ENCODE assay signal across 21 cellular contexts in the genomic region with DNA sequence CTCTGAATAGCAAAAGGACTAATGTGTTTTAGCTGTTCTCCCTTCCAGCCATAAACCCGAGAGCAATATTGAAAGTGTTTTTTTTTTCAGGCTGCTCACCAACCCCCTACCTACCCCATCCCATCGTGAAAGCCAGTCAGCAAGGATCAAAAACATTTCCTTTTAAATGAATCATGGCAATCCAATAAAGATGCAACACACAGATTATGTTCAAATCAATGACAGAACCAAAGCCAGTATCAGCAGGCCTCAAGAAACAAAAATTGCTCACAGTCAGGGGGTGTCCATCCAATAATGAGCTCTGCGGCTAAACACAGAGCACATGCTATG.
"Had no signal": no experiment of that assay in that cellular context is flagged by ENCODE, and none has a peak within 500 bp of the region (broad histone marks: within the 10 kb centered on the region; RNA-seq: fewer than 3 reads in every experiment).

No MANE protein-coding gene starts in this region.

- H3K36me3 Mint-ChIP-seq: memory B cell, naive B cell had no signal

- ATAC-seq: left lobe of liver; mucosa of descending colon; pancreas; right lobe of liver; stimulated activated naive CD8-positive, alpha-beta T cell treated with anti-CD3 and anti-CD28 coated beads, Interleukin-15, amount 100 ng/mL, for 72 hours; upper lobe of right lung had no signal

- H3K4me1 ChIP-seq: suprapubic skin, upper lobe of right lung, uterus had no signal

- H3K27ac Mint-ChIP-seq: memory B cell; naive B cell; nephron progenitor cell; stimulated activated naive CD8-positive, alpha-beta T cell treated with anti-CD3 and anti-CD28 coated beads, Interleukin-15, amount 100 ng/mL, for 72 hours had no signal

- H3K4me1 Mint-ChIP-seq: memory B cell; naive B cell; stimulated activated naive CD8-positive, alpha-beta T cell treated with anti-CD3 and anti-CD28 coated beads, Interleukin-15, amount 100 ng/mL, for 72 hours had no signal

- H3K27me3 Mint-ChIP-seq: memory B cell, naive B cell had no signal

- H3K9me3 ChIP-seq: mucosa of descending colon, pancreas, right lobe of liver, suprapubic skin, transverse colon, upper lobe of right lung, uterus had no signal

- H3K4me3 Mint-ChIP-seq: memory B cell; naive B cell; nephron progenitor cell; stimulated activated naive CD8-positive, alpha-beta T cell treated with anti-CD3 and anti-CD28 coated beads, Interleukin-15, amount 100 ng/mL, for 72 hours had no signal

- H3K27ac ChIP-seq: dorsolateral prefrontal cortex, pancreas, right lobe of liver, suprapubic skin, transverse colon, upper lobe of right lung, uterus had no signal

- H3K4me3 ChIP-seq: dorsolateral prefrontal cortex, lung, mucosa of descending colon, pancreas, right lobe of liver, suprapubic skin, transverse colon, upper lobe of right lung, uterus had no signal

- DNase-seq: dorsolateral prefrontal cortex; effector CD4-positive, alpha-beta T cell; head of caudate nucleus; kidney; mucosa of descending colon; naive B cell; nephron progenitor cell; occipital lobe; pancreas; right lobe of liver; stimulated activated CD4-positive, alpha-beta T cell treated with anti-CD3 and anti-CD28 coated beads, Interleukin-15, amount 100 ng/mL, for 24 hours; stimulated activated CD4-positive, alpha-beta T cell treated with anti-CD3 and anti-CD28 coated beads, Interleukin-2, amount 100 ng/mL, for 48 hours; stimulated activated naive CD4-positive, alpha-beta T cell; stimulated activated naive CD8-positive, alpha-beta T cell treated with anti-CD3 and anti-CD28 coated beads, Interleukin-15, amount 100 ng/mL, for 72 hours; transverse colon; upper lobe of right lung; uterus had no signal

- H3K9me3 Mint-ChIP-seq: nephron progenitor cell had no signal

- H3K27me3 ChIP-seq: pancreas, right lobe of liver, suprapubic skin, transverse colon, upper lobe of right lung, uterus had no signal

- H3K36me3 ChIP-seq: pancreas, right lobe of liver, suprapubic skin, transverse colon, upper lobe of right lung, uterus had no signal
